15 cellular contexts compared by ENCODE assay signal in the genomic region with DNA sequence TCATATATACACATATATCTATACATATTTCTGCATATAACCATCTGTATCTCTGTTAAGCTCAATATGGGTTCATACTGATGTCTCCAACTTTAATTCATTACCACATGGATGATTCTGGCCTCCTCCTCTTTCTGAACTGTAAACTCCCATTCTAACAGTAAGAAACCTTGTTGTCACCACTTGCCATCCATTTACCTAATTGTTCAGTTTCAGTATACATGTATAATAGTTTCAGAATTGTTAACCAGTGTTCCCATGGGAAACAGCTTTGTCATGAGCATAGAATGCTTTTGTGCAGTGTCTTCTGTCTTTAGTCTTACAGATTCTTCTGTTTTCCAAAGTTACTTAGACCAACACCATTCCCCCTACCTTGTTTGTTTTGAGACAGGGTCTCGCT.
DNase-seq lines count a peak whose midpoint lies in the region; ATAC-seq, FAIRE-seq and TF ChIP-seq lines count a peak whose summit lies in the region.
"Had no signal": no experiment of that assay in that cellular context is flagged by ENCODE, and none has a peak within 500 bp of the region (broad histone marks: within the 10 kb centered on the region; RNA-seq: fewer than 3 reads in every experiment).

No MANE protein-coding gene starts in this region.

- no peaks in the 10 kb centered on the region for H3K9me3 Mint-ChIP-seq in stimulated activated naive CD8-positive, alpha-beta T cell treated with anti-CD3 and anti-CD28 coated beads, Interleukin-15, Interleukin-2, amounts not matched to agents 100 ng/mL and 50 ng/mL, for 24 hours

- TF ChIP-seq CTCF in coronary artery (IDR thresholded peaks at IDR 0.05) = no peak

- no peak overlapping the region for H3K4me3 ChIP-seq in coronary artery
- H3K4me3 ChIP-seq: SJCRH30 had no signal

- no peak for ATAC-seq in stimulated activated naive CD8-positive, alpha-beta T cell treated with anti-CD3 and anti-CD28 coated beads, Interleukin-15, Interleukin-2, amounts not matched to agents 100 U/mL and 50 U/mL, for 24 hours
- ATAC-seq in HG02588 (IDR thresholded peaks at IDR 0.05; ENCODE audit: unreplicated experiment) = peak; percentile 83
- peak; percentile 77 for ATAC-seq in HG03196 (IDR thresholded peaks at IDR 0.05; ENCODE audit: unreplicated experiment)

- no peak for FAIRE-seq in HTR-8/SVneo (lab: Jason Lieb, UNC)
- FAIRE-seq: endometrium, small intestine had no signal

- H3K4me1 Mint-ChIP-seq in stimulated activated naive CD8-positive, alpha-beta T cell treated with anti-CD3 and anti-CD28 coated beads, Interleukin-15, Interleukin-2, amounts not matched to agents 100 ng/mL and 50 ng/mL, for 24 hours (ENCODE audit: low read depth) = peaks cover 8% of the 10 kb centered on the region

- no peaks in the 10 kb centered on the region for H3K27me3 Mint-ChIP-seq in stimulated activated naive CD8-positive, alpha-beta T cell treated with anti-CD3 and anti-CD28 coated beads, Interleukin-15, Interleukin-2, amounts not matched to agents 100 ng/mL and 50 ng/mL, for 24 hours

- DNase-seq in stimulated activated naive CD8-positive, alpha-beta T cell treated with anti-CD3 and anti-CD28 coated beads, Interleukin-15, Interleukin-2, amounts not matched to agents 100 U/mL and 50 U/mL, for 24 hours = no peak
- DNase-seq in coronary artery (ENCODE audit: low spot score) = no peak
- DNase-seq in HuH-7 (ENCODE audit: low spot score) = no peak
- DNase-seq in HTR-8/SVneo (ENCODE audit: insufficient read length, low spot score) = no peak
- DNase-seq in stimulated activated CD4-positive, alpha-beta T cell treated with anti-CD3 and anti-CD28 coated beads, Interleukin-2, amount 100 ng/mL, for 24 hours = no peak
- DNase-seq: activated T-cell treated with anti-CD3 and anti-CD28 coated beads, Interleukin-2, amount 50 U/mL, for 1 hour; head of caudate nucleus; NCI-H1694 treated with DMSO at 0.1 percent for 48 hours; NCI-H82; SJCRH30; small intestine had no signal

- H3K27ac Mint-ChIP-seq in stimulated activated naive CD8-positive, alpha-beta T cell treated with anti-CD3 and anti-CD28 coated beads, Interleukin-15, Interleukin-2, amounts not matched to agents 100 ng/mL and 50 ng/mL, for 24 hours = peak overlapping the region; percentile 74

- no peak overlapping the region for H3K27ac ChIP-seq in coronary artery
- H3K27ac ChIP-seq: SJCRH30 had no signal

- H3K4me3 Mint-ChIP-seq in stimulated activated naive CD8-positive, alpha-beta T cell treated with anti-CD3 and anti-CD28 coated beads, Interleukin-15, Interleukin-2, amounts not matched to agents 100 ng/mL and 50 ng/mL, for 24 hours = no peak overlapping the region

- H3K36me3 Mint-ChIP-seq in stimulated activated naive CD8-positive, alpha-beta T cell treated with anti-CD3 and anti-CD28 coated beads, Interleukin-15, Interleukin-2, amounts not matched to agents 100 ng/mL and 50 ng/mL, for 24 hours (ENCODE audit: low read depth) = peaks cover 29% of the 10 kb centered on the region
